Comparison of ENCODE assay signal across 1 cellular context in genomic region chr10:3876563-3876962, GRCh38.
TF ChIP-seq lines count a peak whose summit lies in the region.

No MANE protein-coding gene starts in this region.

TF ChIP-seq in SK-N-SH treated with all-trans-retinoic acid at 6 μM for 48 hours, 23 proteins besides CTCF, POLR2A, EP300 and RAD21 (continued from another document):
- TF ChIP-seq CREB5 (CRISPR knock-in tag; IDR thresholded peaks at IDR 0.05; ENCODE audit: low read depth) (no peak), ZC3H10 (CRISPR knock-in tag; IDR thresholded peaks at IDR 0.05) (no peak), CSDC2 (CRISPR knock-in tag; IDR thresholded peaks at IDR 0.05) (no peak), GLIS3 (CRISPR knock-in tag; IDR thresholded peaks at IDR 0.05) (no peak), TSHZ2 (CRISPR knock-in tag; IDR thresholded peaks at IDR 0.05) (no peak), TCF4 (CRISPR knock-in tag; IDR thresholded peaks at IDR 0.05; ENCODE audit: borderline replicate concordance) (no peak), SNAI2 (CRISPR knock-in tag; IDR thresholded peaks at IDR 0.05) (no peak), ISL1 (CRISPR knock-in tag; IDR thresholded peaks at IDR 0.05) (no peak), ARNTL (CRISPR knock-in tag; IDR thresholded peaks at IDR 0.05; ENCODE audit: borderline replicate concordance, low read depth) (no peak)
